ENCODE assay signal across 19 cellular contexts in genomic region chr4:168619266-168619631, GRCh38.
DNase-seq lines count a peak whose midpoint lies in the region; ATAC-seq lines count a peak whose summit lies in the region.
"Had no signal": no experiment of that assay in that cellular context is flagged by ENCODE, and none has a peak within 500 bp of the region (broad histone marks: within the 10 kb centered on the region; RNA-seq: fewer than 3 reads in every experiment).

No MANE protein-coding gene starts in this region.

- no peaks in the 10 kb centered on the region for H3K36me3 Mint-ChIP-seq in natural killer cell treated with Interleukin-12 subunit alpha and Interleukin-12 subunit beta and Interleukin-15 and Interleukin-18, amount 100 ng/mL, for 72 hours

- DNase-seq in Right ventricle myocardium inferior (ENCODE audit: missing footprints) (no peak), cardiac septum (ENCODE audit: low spot score) (no peak), epithelial cell of prostate (ENCODE audit: low read depth, low spot score) (no peak), myocyte (ENCODE audit: low read depth) (peak; percentile 75), T-helper 2 cell (no peak)
- no peak for DNase-seq in activated naive CD4-positive, alpha-beta T cell (lab: John Stamatoyannopoulos, UW)
- DNase-seq in natural killer cell treated with Interleukin-12 subunit alpha and Interleukin-12 subunit beta and Interleukin-15 and Interleukin-18, amount 100 ng/mL, for 72 hours (ENCODE audit: low spot score), result no peak
- DNase-seq: activated CD4-positive, CD25-positive, alpha-beta regulatory T cell treated with anti-CD3 and anti-CD28 coated beads, Interleukin-2, amount 50 U/mL, for 72 hours; cortex of kidney; DMS 273 treated with DMSO at 0.1 percent for 48 hours; SHP77; stimulated activated naive CD8-positive, alpha-beta T cell treated with anti-CD3 and anti-CD28 coated beads, Interleukin-15, Interleukin-2, amounts not matched to agents 100 U/mL and 50 U/mL, for 24 hours; upper lobe of left lung had no signal

- H3K27me3 Mint-ChIP-seq in natural killer cell treated with Interleukin-12 subunit alpha and Interleukin-12 subunit beta and Interleukin-15 and Interleukin-18, amount 100 ng/mL, for 72 hours, result peaks cover 23 to 40% of the 10 kb centered on the region in 2 donors

- H3K27ac Mint-ChIP-seq in natural killer cell treated with Interleukin-12 subunit alpha and Interleukin-12 subunit beta and Interleukin-15 and Interleukin-18, amount 100 ng/mL, for 72 hours, result no peak overlapping the region
- H3K27ac Mint-ChIP-seq: T-helper 2 cell treated with Interferon-gamma antibody and Interleukin-4, amounts not matched to agents 5 μg/mL and 100 μg/mL, for 36 hours had no signal

- H3K4me3 Mint-ChIP-seq in natural killer cell treated with Interleukin-12 subunit alpha and Interleukin-12 subunit beta and Interleukin-15 and Interleukin-18, amount 100 ng/mL, for 72 hours, result no peak overlapping the region
- H3K4me3 Mint-ChIP-seq: nephron; T-helper 2 cell treated with Interferon-gamma antibody and Interleukin-4, amounts not matched to agents 5 μg/mL and 100 μg/mL, for 36 hours had no signal

- ATAC-seq in Right ventricle myocardium inferior (peak; percentile 70), HG03196 (IDR thresholded peaks at IDR 0.05; ENCODE audit: unreplicated experiment) (no peak)
- no peak for ATAC-seq in natural killer cell treated with Interleukin-12 subunit alpha and Interleukin-12 subunit beta and Interleukin-15 and Interleukin-18, amount 100 ng/mL, for 72 hours
- ATAC-seq: gastroesophageal sphincter; stimulated activated naive CD8-positive, alpha-beta T cell treated with anti-CD3 and anti-CD28 coated beads, Interleukin-15, Interleukin-2, amounts not matched to agents 100 U/mL and 50 U/mL, for 24 hours had no signal

- no peaks in the 10 kb centered on the region for H3K9me3 Mint-ChIP-seq in natural killer cell treated with Interleukin-12 subunit alpha and Interleukin-12 subunit beta and Interleukin-15 and Interleukin-18, amount 100 ng/mL, for 72 hours
- H3K9me3 Mint-ChIP-seq: nephron; T-helper 2 cell treated with Interferon-gamma antibody and Interleukin-4, amounts not matched to agents 5 μg/mL and 100 μg/mL, for 36 hours had no signal

- intact Hi-C loops in Right ventricle myocardium inferior (cut with DNase I), result no loop called here
- intact Hi-C loops in cardiac septum (cut with DNase I), result loop anchor here (5.0 kb wide), 1 partner anchor 122 kb away; the partner anchor contains the start of gene PALLD

- H3K4me1 Mint-ChIP-seq in natural killer cell treated with Interleukin-12 subunit alpha and Interleukin-12 subunit beta and Interleukin-15 and Interleukin-18, amount 100 ng/mL, for 72 hours (ENCODE audit: low read depth in 2 of 2), result no peaks in the 10 kb centered on the region

- H3K27ac ChIP-seq in epithelial cell of prostate, result peak overlapping the region; percentile 27
- H3K27ac ChIP-seq: C4-2B, gastroesophageal sphincter, GM23248, upper lobe of left lung had no signal
